Comparison of ENCODE assay signal across 29 cellular contexts in the genomic region with DNA sequence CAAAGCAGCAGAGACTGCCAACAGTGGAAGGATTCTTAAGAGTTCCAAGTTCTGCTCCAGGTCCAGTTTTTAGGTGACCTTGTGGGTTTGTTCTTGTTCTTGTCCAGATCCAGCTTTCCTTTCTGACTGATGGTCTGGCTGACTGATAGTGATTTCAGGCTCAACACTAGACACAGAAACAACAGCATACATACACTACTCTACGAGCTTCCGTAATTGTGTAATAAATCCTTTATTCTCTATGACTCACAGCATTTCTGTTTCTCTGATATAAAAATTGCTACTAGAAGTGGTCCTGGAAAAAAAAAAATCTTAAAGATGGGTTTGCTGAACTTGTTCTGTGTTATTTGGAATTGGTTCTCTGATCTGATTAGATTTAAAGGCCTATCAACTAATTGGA.
"Had no signal": no experiment of that assay in that cellular context is flagged by ENCODE, and none has a peak within 500 bp of the region (broad histone marks: within the 10 kb centered on the region; RNA-seq: fewer than 3 reads in every experiment).

No MANE protein-coding gene starts in this region.

- H3K4me3 ChIP-seq: ascending aorta, body of pancreas, cardiac muscle cell, SK-N-MC had no signal

- H3K9me3 Mint-ChIP-seq: activated CD4-positive, alpha-beta memory T cell treated with anti-CD3 and anti-CD28 coated beads for 36 hours; activated CD4-positive, alpha-beta T cell treated with anti-CD3 and anti-CD28 coated beads, Interleukin-2, amount 10 ng/mL, durations not matched to agents 7 days and 5 days; activated naive CD8-positive, alpha-beta T cell treated with anti-CD3 and anti-CD28 coated beads, Interleukin-2, amount 10 ng/mL, durations not matched to agents 7 days and 5 days; activated T-cell treated with anti-CD3 and anti-CD28 coated beads, Interleukin-2, amount 50 U/mL, for 72 hours; T-cell had no signal

- H3K27me3 Mint-ChIP-seq: activated CD4-positive, alpha-beta memory T cell treated with anti-CD3 and anti-CD28 coated beads for 36 hours; activated CD4-positive, alpha-beta T cell treated with anti-CD3 and anti-CD28 coated beads, Interleukin-2, amount 10 ng/mL, durations not matched to agents 7 days and 5 days; activated naive CD8-positive, alpha-beta T cell treated with anti-CD3 and anti-CD28 coated beads, Interleukin-2, amount 10 ng/mL, durations not matched to agents 7 days and 5 days; T-cell had no signal

- DNase-seq: activated CD4-positive, alpha-beta memory T cell treated with anti-CD3 and anti-CD28 coated beads for 36 hours; activated CD4-positive, alpha-beta T cell treated with anti-CD3 and anti-CD28 coated beads, Interleukin-2, amount 10 ng/mL, durations not matched to agents 7 days and 5 days; activated CD4-positive, CD25-positive, alpha-beta regulatory T cell; activated CD8-positive, alpha-beta memory T cell treated with anti-CD3 and anti-CD28 coated beads, Interleukin-2, amount 50 U/mL, for 4 hours; activated naive CD4-positive, alpha-beta T cell treated with anti-CD3 and anti-CD28 coated beads, Interleukin-2, amount 50 U/mL, for 16 hours; activated naive CD8-positive, alpha-beta T cell treated with anti-CD3 and anti-CD28 coated beads, Interleukin-2, amount 10 ng/mL, durations not matched to agents 7 days and 5 days; activated T-cell treated with anti-CD3 and anti-CD28 coated beads, Interleukin-2, amount 50 U/mL, for 72 hours; amniotic stem cell; body of pancreas; Kasumi-1; KBM-7; NCI-H1048; NCI-H1930; NCI-H2171; NCI-H2227 treated with DMSO at 0.1 percent for 48 hours; NCI-H446 treated with DMSO at 0.1 percent for 48 hours; NCI-H526; NCI-H774; NK-92 treated with Interleukin-12 subunit alpha and Interleukin-12 subunit beta, amount 100 ng/mL, for 24 hours; OCI-M1; RPMI8226; T-cell; T-helper 2 cell; T1000 had no signal

- ATAC-seq: activated T-cell treated with anti-CD3 and anti-CD28 coated beads, Interleukin-2, amount 50 U/mL, for 72 hours; body of pancreas; Panc1; Right ventricle myocardium inferior; T-cell had no signal

- H3K27ac Mint-ChIP-seq: activated CD4-positive, alpha-beta memory T cell treated with anti-CD3 and anti-CD28 coated beads for 36 hours; activated CD4-positive, alpha-beta T cell treated with anti-CD3 and anti-CD28 coated beads, Interleukin-2, amount 10 ng/mL, durations not matched to agents 7 days and 5 days; activated naive CD8-positive, alpha-beta T cell treated with anti-CD3 and anti-CD28 coated beads, Interleukin-2, amount 10 ng/mL, durations not matched to agents 7 days and 5 days; activated T-cell treated with anti-CD3 and anti-CD28 coated beads, Interleukin-2, amount 50 U/mL, for 72 hours; T-cell had no signal

- H3K4me3 Mint-ChIP-seq: activated CD4-positive, alpha-beta memory T cell treated with anti-CD3 and anti-CD28 coated beads for 36 hours; activated CD4-positive, alpha-beta T cell treated with anti-CD3 and anti-CD28 coated beads, Interleukin-2, amount 10 ng/mL, durations not matched to agents 7 days and 5 days; activated naive CD8-positive, alpha-beta T cell treated with anti-CD3 and anti-CD28 coated beads, Interleukin-2, amount 10 ng/mL, durations not matched to agents 7 days and 5 days; activated T-cell treated with anti-CD3 and anti-CD28 coated beads, Interleukin-2, amount 50 U/mL, for 72 hours; T-cell had no signal

- H3K4me1 Mint-ChIP-seq: activated CD4-positive, alpha-beta T cell treated with anti-CD3 and anti-CD28 coated beads, Interleukin-2, amount 10 ng/mL, durations not matched to agents 7 days and 5 days; activated naive CD8-positive, alpha-beta T cell treated with anti-CD3 and anti-CD28 coated beads, Interleukin-2, amount 10 ng/mL, durations not matched to agents 7 days and 5 days; T-cell had no signal
